In the genomic region with DNA sequence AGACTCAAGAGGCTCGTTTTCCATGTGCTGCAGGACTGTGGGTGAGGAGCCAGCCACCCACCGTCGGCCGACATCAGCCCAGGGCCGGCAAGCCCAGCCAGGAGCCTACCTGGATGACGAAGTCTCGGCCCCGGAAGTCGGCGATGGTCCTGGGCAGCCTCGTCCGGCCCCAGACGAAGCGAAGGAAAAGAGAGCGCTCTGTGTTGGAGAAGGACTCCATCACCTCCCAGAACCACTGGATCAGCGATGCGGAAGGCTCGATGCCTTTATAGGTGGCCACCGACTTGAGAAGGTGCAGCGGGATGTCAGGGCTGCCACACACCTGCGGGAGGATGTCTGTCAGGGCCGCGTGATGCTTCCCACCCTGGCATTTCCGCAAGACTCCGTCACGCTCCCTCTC, we compare ENCODE assay signal across 30 cellular contexts. TPM values are rescaled to one million over a fixed set of nuclear protein-coding genes. Genes with fewer than 3 reads are reported as not detected.
"Had no signal": no experiment of that assay in that cellular context is flagged by ENCODE, and none has a peak within 500 bp of the region (broad histone marks: within the 10 kb centered on the region; RNA-seq: fewer than 3 reads in every experiment).

No MANE protein-coding gene starts in this region.

- H3K4me1 ChIP-seq: foreskin keratinocyte, heart left ventricle, left lung, neural progenitor cell, psoas muscle, testis had no signal

- ATAC-seq: effector memory CD8-positive, alpha-beta T cell; esophagus mucosa; foreskin keratinocyte; gastroesophageal sphincter; heart left ventricle; left cardiac atrium; left lung; naive thymus-derived CD4-positive, alpha-beta T cell; psoas muscle; right cardiac atrium; stimulated activated effector memory CD8-positive, alpha-beta T cell treated with anti-CD3 and anti-CD28 coated beads, Interleukin-12 subunit alpha, Interleukin-12 subunit beta, amount 100 ng/mL, for 72 hours had no signal

- H3K4me3 Mint-ChIP-seq: effector memory CD8-positive, alpha-beta T cell; naive thymus-derived CD4-positive, alpha-beta T cell; nephron; neural progenitor cell; stimulated activated effector memory CD8-positive, alpha-beta T cell treated with anti-CD3 and anti-CD28 coated beads, Interleukin-12 subunit alpha, Interleukin-12 subunit beta, amount 100 ng/mL, for 72 hours; type B pancreatic cell had no signal

- H3K4me3 ChIP-seq: gastroesophageal sphincter, heart left ventricle, hepatocyte, left lung, neural progenitor cell, psoas muscle, testis, tibial artery had no signal

- H3K36me3 ChIP-seq: neural progenitor cell had no signal

- H3K27ac Mint-ChIP-seq: effector memory CD8-positive, alpha-beta T cell; naive thymus-derived CD4-positive, alpha-beta T cell; nephron; neural progenitor cell; stimulated activated effector memory CD8-positive, alpha-beta T cell treated with anti-CD3 and anti-CD28 coated beads, Interleukin-12 subunit alpha, Interleukin-12 subunit beta, amount 100 ng/mL, for 72 hours; type B pancreatic cell had no signal

- H3K4me1 Mint-ChIP-seq: stimulated activated effector memory CD8-positive, alpha-beta T cell treated with anti-CD3 and anti-CD28 coated beads, Interleukin-12 subunit alpha, Interleukin-12 subunit beta, amount 100 ng/mL, for 72 hours had no signal

- H3K9me3 ChIP-seq: gastroesophageal sphincter, heart left ventricle, left lung, psoas muscle, testis, tibial artery had no signal

- H3K27ac ChIP-seq: epithelial cell of prostate, foreskin keratinocyte, gastroesophageal sphincter, heart left ventricle, hepatocyte, left lung, neural progenitor cell, psoas muscle, testis had no signal

- H3K27me3 ChIP-seq: gastroesophageal sphincter, testis, tibial artery had no signal

- H3K9me3 Mint-ChIP-seq: effector memory CD8-positive, alpha-beta T cell; nephron; neural progenitor cell; stimulated activated effector memory CD8-positive, alpha-beta T cell treated with anti-CD3 and anti-CD28 coated beads, Interleukin-12 subunit alpha, Interleukin-12 subunit beta, amount 100 ng/mL, for 72 hours; type B pancreatic cell had no signal

- DNase-seq: cortex of kidney; effector memory CD8-positive, alpha-beta T cell; foreskin keratinocyte; left cardiac atrium; left lung; mesenchymal stem cell; midbrain; naive thymus-derived CD4-positive, alpha-beta T cell; psoas muscle; right cardiac atrium; small intestine; stimulated activated CD4-positive, alpha-beta T cell treated with anti-CD3 and anti-CD28 coated beads, Interleukin-12 subunit alpha, Interleukin-12 subunit beta, amount 100 ng/mL, for 4 hours; stimulated activated CD4-positive, alpha-beta T cell treated with anti-CD3 and anti-CD28 coated beads, Interleukin-1b, Interleukin-23, amount 100 ng/mL, for 48 hours; stimulated activated CD4-positive, alpha-beta T cell treated with anti-CD3 and anti-CD28 coated beads, Interleukin-4, amount 100 ng/mL, for 1 hour; stimulated activated naive CD4-positive, alpha-beta T cell treated with Interleukin-2 at 50 U/mL for 16 hours; testis; tibial artery had no signal

- H3K9ac ChIP-seq: neural progenitor cell had no signal

- H3K27me3 Mint-ChIP-seq: effector memory CD8-positive, alpha-beta T cell had no signal

RNA-seq across cellular contexts. Expression of a gene that starts 13.8 kb away (rescaled TPM):
- total RNA-seq: dermis microvascular lymphatic vessel endothelial cell; lung microvascular endothelial cell; mucosa of gallbladder; naive thymus-derived CD4-positive, alpha-beta T cell; osteoblast had no signal
- polyA plus RNA-seq: naive thymus-derived CD4-positive, alpha-beta T cell had no signal
